Comparison of ENCODE assay signal across 9 cellular contexts in genomic region chr14:100546051-100546443, GRCh38. TPM values are rescaled to one million over a fixed set of nuclear protein-coding genes. Genes with fewer than 3 reads are reported as not detected.
DNase-seq lines count a peak whose midpoint lies in the region; ATAC-seq and TF ChIP-seq lines count a peak whose summit lies in the region.
"Had no signal": no experiment of that assay in that cellular context is flagged by ENCODE, and none has a peak within 500 bp of the region (broad histone marks: within the 10 kb centered on the region; RNA-seq: fewer than 3 reads in every experiment).

No MANE protein-coding gene starts in this region.

- peaks cover 0 to 3% of the 10 kb centered on the region in 2 donors for H3K36me3 ChIP-seq in gastroesophageal sphincter

- H3K9me3 ChIP-seq in gastroesophageal sphincter: no peaks in the 10 kb centered on the region

- no peaks in the 10 kb centered on the region for H3K27me3 ChIP-seq in gastroesophageal sphincter

- CTCF ChIA-PET in activated CD4-positive, alpha-beta T cell treated with anti-CD3 and anti-CD28 coated beads, Interleukin-2, amount 10 ng/mL, durations not matched to agents 7 days and 5 days (lab: Charles Lee): interaction anchor here (0.7 to 2.3 kb wide), 8 partner anchors 9 to 1308 kb away, joined by 3 to 8 read pairs (median 3); no protein-coding TSS in a partner anchor

- H3K4me1 ChIP-seq in gastroesophageal sphincter: peaks cover 0 to 38% (median 11%) of the 10 kb centered on the region in 3 donors

- TF ChIP-seq POLR2A in gastroesophageal sphincter (IDR thresholded peaks at IDR 0.05): no peak

- peak overlapping the region in 1 of 2 donors; percentile 58 for H3K4me3 ChIP-seq in gastroesophageal sphincter

- H3K36me3 Mint-ChIP-seq in activated CD4-positive, alpha-beta T cell treated with anti-CD3 and anti-CD28 coated beads, Interleukin-2, amount 10 ng/mL, durations not matched to agents 24 days and 14 days (ENCODE audit: low read depth): no peaks in the 10 kb centered on the region
- no peaks in the 10 kb centered on the region for H3K36me3 Mint-ChIP-seq in activated CD4-positive, alpha-beta T cell treated with anti-CD3 and anti-CD28 coated beads, Interleukin-2, amount 10 ng/mL, durations not matched to agents 7 days and 5 days (ENCODE audit: low read depth)
- H3K36me3 Mint-ChIP-seq: brain had no signal

- H3K27me3 Mint-ChIP-seq in activated CD4-positive, alpha-beta T cell treated with anti-CD3 and anti-CD28 coated beads, Interleukin-2, amount 10 ng/mL, durations not matched to agents 24 days and 14 days: no peaks in the 10 kb centered on the region
- H3K27me3 Mint-ChIP-seq in activated CD4-positive, alpha-beta T cell treated with anti-CD3 and anti-CD28 coated beads, Interleukin-2, amount 10 ng/mL, durations not matched to agents 7 days and 5 days: peaks cover 2% of the 10 kb centered on the region
- no peaks in the 10 kb centered on the region for H3K27me3 Mint-ChIP-seq in stimulated activated naive CD8-positive, alpha-beta T cell treated with anti-CD3 and anti-CD28 coated beads, Interleukin-15, amount 100 ng/mL, for 72 hours
- H3K27me3 Mint-ChIP-seq: brain had no signal

- POLR2A ChIA-PET in activated CD4-positive, alpha-beta T cell treated with anti-CD3 and anti-CD28 coated beads, Interleukin-2, amount 10 ng/mL, durations not matched to agents 7 days and 5 days (lab: Charles Lee): no interaction called here

- no peak for DNase-seq in activated CD4-positive, alpha-beta T cell treated with anti-CD3 and anti-CD28 coated beads, Interleukin-2, amount 10 ng/mL, durations not matched to agents 24 days and 14 days
- no peak for DNase-seq in activated CD4-positive, alpha-beta T cell treated with anti-CD3 and anti-CD28 coated beads, Interleukin-2, amount 10 ng/mL, durations not matched to agents 7 days and 5 days
- DNase-seq in SK-MEL-5 (ENCODE audit: low read depth, low spot score): peak; percentile 32
- DNase-seq in stimulated activated naive CD8-positive, alpha-beta T cell treated with anti-CD3 and anti-CD28 coated beads, Interleukin-15, amount 100 ng/mL, for 72 hours: peak; percentile 32 to 33
- no peak for DNase-seq in NCI-H1436 (lab: John Stamatoyannopoulos, UW)
- DNase-seq in caudate nucleus (lab: John Stamatoyannopoulos, UW): no peak
- no peak for DNase-seq in COLO668 (lab: John Stamatoyannopoulos, UW; ENCODE audit: unreplicated experiment)

- TF ChIP-seq EP300 in gastroesophageal sphincter (IDR thresholded peaks at IDR 0.05): no peak

- peak overlapping the region in 3 of 4 donors; percentile 20 to 70 (median 45) for H3K27ac ChIP-seq in gastroesophageal sphincter
- H3K27ac ChIP-seq in caudate nucleus (ENCODE audit: low read depth, low read length): no peak overlapping the region

- in situ Hi-C loops in SK-MEL-5 (cut with HindIII; ENCODE audit: low pct_unique_long_range_greater_than_20kb, low sequenced_read_pairs): no loop called here

- no peaks in the 10 kb centered on the region for H3K9me3 Mint-ChIP-seq in activated CD4-positive, alpha-beta T cell treated with anti-CD3 and anti-CD28 coated beads, Interleukin-2, amount 10 ng/mL, durations not matched to agents 24 days and 14 days
- no peaks in the 10 kb centered on the region for H3K9me3 Mint-ChIP-seq in activated CD4-positive, alpha-beta T cell treated with anti-CD3 and anti-CD28 coated beads, Interleukin-2, amount 10 ng/mL, durations not matched to agents 7 days and 5 days
- H3K9me3 Mint-ChIP-seq in stimulated activated naive CD8-positive, alpha-beta T cell treated with anti-CD3 and anti-CD28 coated beads, Interleukin-15, amount 100 ng/mL, for 72 hours: no peaks in the 10 kb centered on the region
- H3K9me3 Mint-ChIP-seq: brain had no signal

- WGBS in gastroesophageal sphincter (ENCODE audit: low coverage in 1 of 2), 2 donors: 74 to 82% methylated on average over 4 of the region's 28 CpGs

- peak overlapping the region; percentile 12 for H3K4me3 Mint-ChIP-seq in activated CD4-positive, alpha-beta T cell treated with anti-CD3 and anti-CD28 coated beads, Interleukin-2, amount 10 ng/mL, durations not matched to agents 24 days and 14 days
- no peak overlapping the region for H3K4me3 Mint-ChIP-seq in activated CD4-positive, alpha-beta T cell treated with anti-CD3 and anti-CD28 coated beads, Interleukin-2, amount 10 ng/mL, durations not matched to agents 7 days and 5 days
- H3K4me3 Mint-ChIP-seq in stimulated activated naive CD8-positive, alpha-beta T cell treated with anti-CD3 and anti-CD28 coated beads, Interleukin-15, amount 100 ng/mL, for 72 hours: peak overlapping the region; percentile 44 to 47
- H3K4me3 Mint-ChIP-seq: brain had no signal

- intact Hi-C loops in activated CD4-positive, alpha-beta T cell treated with anti-CD3 and anti-CD28 coated beads, Interleukin-2, amount 10 ng/mL, durations not matched to agents 24 days and 14 days (cut with micrococcal nuclease): no loop called here

- no peak for TF ChIP-seq CTCF in gastroesophageal sphincter (IDR thresholded peaks at IDR 0.05)

- ATAC-seq in gastroesophageal sphincter: peak; percentile 58
- peak; percentile 26 for ATAC-seq in stimulated activated naive CD8-positive, alpha-beta T cell treated with anti-CD3 and anti-CD28 coated beads, Interleukin-15, amount 100 ng/mL, for 72 hours

- peak overlapping the region; percentile 34 for H3K27ac Mint-ChIP-seq in activated CD4-positive, alpha-beta T cell treated with anti-CD3 and anti-CD28 coated beads, Interleukin-2, amount 10 ng/mL, durations not matched to agents 24 days and 14 days
- no peak overlapping the region for H3K27ac Mint-ChIP-seq in activated CD4-positive, alpha-beta T cell treated with anti-CD3 and anti-CD28 coated beads, Interleukin-2, amount 10 ng/mL, durations not matched to agents 7 days and 5 days
- H3K27ac Mint-ChIP-seq in stimulated activated naive CD8-positive, alpha-beta T cell treated with anti-CD3 and anti-CD28 coated beads, Interleukin-15, amount 100 ng/mL, for 72 hours: no peak overlapping the region
- H3K27ac Mint-ChIP-seq: brain had no signal

- H3K4me1 Mint-ChIP-seq in activated CD4-positive, alpha-beta T cell treated with anti-CD3 and anti-CD28 coated beads, Interleukin-2, amount 10 ng/mL, durations not matched to agents 24 days and 14 days: peaks cover 10% of the 10 kb centered on the region
- peaks cover 22% of the 10 kb centered on the region for H3K4me1 Mint-ChIP-seq in activated CD4-positive, alpha-beta T cell treated with anti-CD3 and anti-CD28 coated beads, Interleukin-2, amount 10 ng/mL, durations not matched to agents 7 days and 5 days
- H3K4me1 Mint-ChIP-seq in stimulated activated naive CD8-positive, alpha-beta T cell treated with anti-CD3 and anti-CD28 coated beads, Interleukin-15, amount 100 ng/mL, for 72 hours: peaks cover 39% of the 10 kb centered on the region
- H3K4me1 Mint-ChIP-seq: brain had no signal

RNA-seq across cellular contexts. Expression of gene BEGAIN, which starts 41.2 kb away (rescaled TPM):
- 3.0 and 4.8 TPM in 2 replicates for total RNA-seq in activated CD4-positive, alpha-beta T cell treated with anti-CD3 and anti-CD28 coated beads, Interleukin-2, amount 10 ng/mL, durations not matched to agents 24 days and 14 days
- under 1 TPM in 1 of 2 experiments, not detected in 1; 0.10 TPM for total RNA-seq in activated CD4-positive, alpha-beta T cell treated with anti-CD3 and anti-CD28 coated beads, Interleukin-2, amount 10 ng/mL, durations not matched to agents 7 days and 5 days
- total RNA-seq in SK-MEL-5 (2014; rRNA removed; shearing (Covaris generic)): 5.3 and 10.0 TPM in 2 replicates
- 9.1 and 9.7 TPM in 2 replicates for polyA plus RNA-seq in SK-MEL-5 (2015; cell fraction: cytosol; rRNA removed)
- 21.8 and 38.5 TPM in 2 replicates for polyA plus RNA-seq in SK-MEL-5 (2015; cell fraction: nucleus; rRNA removed)
- total RNA-seq in gastroesophageal sphincter: 1 to 10 TPM; 3.9 to 5.6 (median 4.2) TPM

Comparison
In these comparisons a context has a peak if more than half of its experiments do, and no peak if none do; other contexts are left out.
1. DNase-seq: peak in SK-MEL-5 (single experiment) and stimulated activated naive CD8-positive, alpha-beta T cell treated with anti-CD3 and anti-CD28 coated beads, Interleukin-15, amount 100 ng/mL, for 72 hours (2 of 2); none in activated CD4-positive, alpha-beta T cell treated with anti-CD3 and anti-CD28 coated beads, Interleukin-2, amount 10 ng/mL, durations not matched to agents 24 days and 14 days (single experiment), activated CD4-positive, alpha-beta T cell treated with anti-CD3 and anti-CD28 coated beads, Interleukin-2, amount 10 ng/mL, durations not matched to agents 7 days and 5 days (single experiment), NCI-H1436 (single experiment), caudate nucleus (0 of 61) and COLO668 (single experiment).